ENCODE assay signal across 7 cellular contexts in genomic region chr3:10198761-10199688, GRCh38. TPM values are rescaled to one million over a fixed set of nuclear protein-coding genes. Genes with fewer than 3 reads are reported as not detected.
DNase-seq lines count a peak whose midpoint lies in the region; ATAC-seq lines count a peak whose summit lies in the region.

No MANE protein-coding gene starts in this region.

- H3K4me1 Mint-ChIP-seq in naive B cell = peaks cover 51 to 85% (median 65%) of the 10 kb centered on the region in 3 donors

- no peaks in the 10 kb centered on the region for H3K9me3 Mint-ChIP-seq in naive B cell

- peak; percentile 84 for ATAC-seq in GM19025 (IDR thresholded peaks at IDR 0.05; ENCODE audit: low read depth, unreplicated experiment)
- peak; percentile 72 for ATAC-seq in HG03045 (IDR thresholded peaks at IDR 0.05; ENCODE audit: unreplicated experiment)
- ATAC-seq in naive B cell (ENCODE audit: low read depth in 2 of 2) = peak; percentile 76 to 80

- DNase-seq in T-helper 1 cell = peak; percentile 53 to 92 (median 64)
- peak; percentile 81 for DNase-seq in naive B cell
- DNase-seq in superior temporal gyrus (ENCODE audit: extremely low spot score) = peak; percentile 17
- DNase-seq in NCI-H526 (lab: John Stamatoyannopoulos, UW) = no peak

- H3K27ac Mint-ChIP-seq in naive B cell = peak overlapping the region; percentile 99 to 100 (median 100)

- H3K36me3 Mint-ChIP-seq in naive B cell = peaks cover 10% of the 10 kb centered on the region in 2 donors

- peak overlapping the region; percentile 42 to 91 (median 80) for H3K4me3 Mint-ChIP-seq in naive B cell

- no peaks in the 10 kb centered on the region for H3K27me3 Mint-ChIP-seq in naive B cell

- H3K27ac ChIP-seq in angular gyrus (ENCODE audit: low read depth, low read length) = peak overlapping the region; percentile 44

RNA-seq across cellular contexts. Expression of gene IRAK2, which starts 34.3 kb away (rescaled TPM):
- 10 to 100 TPM in 3 of 6 donors, 1 to 10 TPM in 3; 8.2 to 12.6 (median 10.1) TPM for polyA plus RNA-seq in naive B cell (ENCODE audit: low read depth in 6 of 6)

RNA-seq across cellular contexts. Expression of gene TATDN2, which starts 49.2 kb away (rescaled TPM):
- polyA plus RNA-seq in naive B cell (ENCODE audit: low read depth in 6 of 6) = 10 to 100 TPM in 2 of 6 donors, 1 to 10 TPM in 4; 5.5 to 12.4 (median 9.7) TPM

RNA-seq across cellular contexts. Expression of gene VHL, which starts 57.4 kb away (rescaled TPM):
- polyA plus RNA-seq in naive B cell (ENCODE audit: low read depth in 6 of 6) = 10 to 100 TPM; 10.2 to 46.5 (median 21.4) TPM

Comparison
In these comparisons a context has a peak if more than half of its experiments do, and no peak if none do; other contexts are left out.
1. DNase-seq: peak in T-helper 1 cell (5 of 5), naive B cell (single experiment) and superior temporal gyrus (single experiment); none in NCI-H526 (0 of 2).
2. Peak in every context shown above with its lines, with median percentiles within 50 percentile points of each other: ATAC-seq.